Comparison of ENCODE assay signal across 8 cellular contexts in genomic region chr10:21496285-21497176, GRCh38. TPM values are rescaled to one million over a fixed set of nuclear protein-coding genes. Genes with fewer than 3 reads are reported as not detected.
A peak's percentile ranks its signal among the peaks of the same experiment; 100 is the strongest.
DNase-seq lines count a peak whose midpoint lies in the region; ATAC-seq, FAIRE-seq and TF ChIP-seq lines count a peak whose summit lies in the region.

No MANE protein-coding gene starts in this region.

- H3K4me1 Mint-ChIP-seq in activated T-helper 2 cell treated with anti-CD3 and anti-CD28 coated beads, Interferon-gamma antibody, Interleukin-2, Interleukin-4, amounts not matched to agents 10 μg/mL and 5 μg/mL and 100 μg/mL, durations not matched to agents 14 hours and 24 hours and 36 hours (ENCODE audit: low read depth) = peaks cover 17% of the 10 kb centered on the region
- H3K4me1 Mint-ChIP-seq in nephron progenitor cell = peaks cover 47% of the 10 kb centered on the region

- FAIRE-seq in GM18507 (lab: Jason Lieb, UNC) = peak; percentile 82
- peak; percentile 74 for FAIRE-seq in urothelium cell line (lab: Jason Lieb, UNC)

- peak; percentile 41 for ATAC-seq in HG03066 (IDR thresholded peaks at IDR 0.05; ENCODE audit: low read depth, unreplicated experiment)

- H3K9me3 ChIP-seq in NT2/D1 (ENCODE audit: insufficient read depth, low read length) = no peaks in the 10 kb centered on the region

- no peak overlapping the region for H3K27ac Mint-ChIP-seq in activated T-helper 2 cell treated with anti-CD3 and anti-CD28 coated beads, Interferon-gamma antibody, Interleukin-2, Interleukin-4, amounts not matched to agents 10 μg/mL and 5 μg/mL and 100 μg/mL, durations not matched to agents 14 hours and 24 hours and 36 hours
- peak overlapping the region; percentile 90 for H3K27ac Mint-ChIP-seq in nephron progenitor cell

- DNase-seq in AG20443 (ENCODE audit: low spot score) (peak; percentile 60), GM18507 (ENCODE audit: extremely low spot score, insufficient read length, low read depth) (no peak), NT2/D1 (ENCODE audit: low read depth, low spot score) (no peak), fibroblast of the aortic adventitia (ENCODE audit: low read depth) (no peak), nephron progenitor cell (peak; percentile 71), urothelium cell line (ENCODE audit: low spot score) (peak; percentile 68)
- DNase-seq in activated T-helper 2 cell treated with anti-CD3 and anti-CD28 coated beads, Interferon-gamma antibody, Interleukin-2, Interleukin-4, amounts not matched to agents 10 μg/mL and 5 μg/mL and 100 μg/mL, durations not matched to agents 14 hours and 24 hours and 36 hours (ENCODE audit: low spot score) = peak; percentile 43

- H3K4me3 Mint-ChIP-seq in activated T-helper 2 cell treated with anti-CD3 and anti-CD28 coated beads, Interferon-gamma antibody, Interleukin-2, Interleukin-4, amounts not matched to agents 10 μg/mL and 5 μg/mL and 100 μg/mL, durations not matched to agents 14 hours and 24 hours and 36 hours (ENCODE audit: low read depth) = peak overlapping the region; percentile 76
- H3K4me3 Mint-ChIP-seq in nephron progenitor cell = peak overlapping the region; percentile 77

- H3K4me3 ChIP-seq in NT2/D1 (ENCODE audit: insufficient read length, low read depth) (peak overlapping the region; percentile 82), fibroblast of the aortic adventitia (ENCODE audit: low read depth, low read length) (peak overlapping the region; percentile 85)

- peak overlapping the region; percentile 96 for H3K9ac ChIP-seq in NT2/D1 (ENCODE audit: insufficient read length, low read depth)

- H3K9me3 Mint-ChIP-seq in activated T-helper 2 cell treated with anti-CD3 and anti-CD28 coated beads, Interferon-gamma antibody, Interleukin-2, Interleukin-4, amounts not matched to agents 10 μg/mL and 5 μg/mL and 100 μg/mL, durations not matched to agents 14 hours and 24 hours and 36 hours = no peaks in the 10 kb centered on the region
- no peaks in the 10 kb centered on the region for H3K9me3 Mint-ChIP-seq in nephron progenitor cell

- intact Hi-C loops in activated T-helper 2 cell treated with anti-CD3 and anti-CD28 coated beads, Interferon-gamma antibody, Interleukin-2, Interleukin-4, amounts not matched to agents 10 μg/mL and 5 μg/mL and 100 μg/mL, durations not matched to agents 14 hours and 24 hours and 36 hours (cut with micrococcal nuclease) = loop anchor here (1.0 to 10.0 kb wide), 7 partner anchors 21 to 1698 kb away; partner anchors contain the start of genes MLLT10 and PTF1A

- H3K27me3 ChIP-seq in NT2/D1 (ENCODE audit: insufficient read depth, insufficient read length) = peaks cover 41% of the 10 kb centered on the region

- H3K27me3 Mint-ChIP-seq in activated T-helper 2 cell treated with anti-CD3 and anti-CD28 coated beads, Interferon-gamma antibody, Interleukin-2, Interleukin-4, amounts not matched to agents 10 μg/mL and 5 μg/mL and 100 μg/mL, durations not matched to agents 14 hours and 24 hours and 36 hours (ENCODE audit: low read depth) = peaks cover 70% of the 10 kb centered on the region
- peaks cover 37% of the 10 kb centered on the region for H3K27me3 Mint-ChIP-seq in nephron progenitor cell (ENCODE audit: low read depth, poor library complexity)

- H3K4me1 ChIP-seq in NT2/D1 (ENCODE audit: insufficient read depth, insufficient read length) = peaks cover 4% of the 10 kb centered on the region

- TF ChIP-seq CTCF in fibroblast of the aortic adventitia (IDR thresholded peaks at IDR 0.05; ENCODE audit: insufficient read depth, low read length) (peak; percentile 46), nephron progenitor cell (IDR thresholded peaks at IDR 0.05) (no peak)

- no peaks in the 10 kb centered on the region for H3K36me3 Mint-ChIP-seq in activated T-helper 2 cell treated with anti-CD3 and anti-CD28 coated beads, Interferon-gamma antibody, Interleukin-2, Interleukin-4, amounts not matched to agents 10 μg/mL and 5 μg/mL and 100 μg/mL, durations not matched to agents 14 hours and 24 hours and 36 hours (ENCODE audit: low read depth)
- H3K36me3 Mint-ChIP-seq in nephron progenitor cell (ENCODE audit: low read depth) = no peaks in the 10 kb centered on the region

- peaks cover 5% of the 10 kb centered on the region for H3K36me3 ChIP-seq in NT2/D1 (ENCODE audit: insufficient read depth, insufficient read length, low read length)

RNA-seq across cellular contexts. Expression of gene SKIDA1, which starts 29.0 kb away (rescaled TPM):
- total RNA-seq in activated T-helper 2 cell treated with anti-CD3 and anti-CD28 coated beads, Interferon-gamma antibody, Interleukin-2, Interleukin-4, amounts not matched to agents 10 μg/mL and 5 μg/mL and 100 μg/mL, durations not matched to agents 14 hours and 24 hours and 36 hours = 0.11 TPM in 2 replicates
- 0.41 and 0.90 TPM in 2 replicates for total RNA-seq in fibroblast of the aortic adventitia (ENCODE audit: low replicate concordance)

RNA-seq across cellular contexts. Expression of gene MLLT10, which starts 37.5 kb away (rescaled TPM):
- 45.4 and 47.4 TPM in 2 replicates for total RNA-seq in activated T-helper 2 cell treated with anti-CD3 and anti-CD28 coated beads, Interferon-gamma antibody, Interleukin-2, Interleukin-4, amounts not matched to agents 10 μg/mL and 5 μg/mL and 100 μg/mL, durations not matched to agents 14 hours and 24 hours and 36 hours
- total RNA-seq in fibroblast of the aortic adventitia (ENCODE audit: low replicate concordance) = 36.1 and 47.6 TPM in 2 replicates

Comparison
In these comparisons a context has a peak if more than half of its experiments do, and no peak if none do; other contexts are left out.
1. DNase-seq: peak in AG20443 (single experiment), activated T-helper 2 cell treated with anti-CD3 and anti-CD28 coated beads, Interferon-gamma antibody, Interleukin-2, Interleukin-4, amounts not matched to agents 10 μg/mL and 5 μg/mL and 100 μg/mL, durations not matched to agents 14 hours and 24 hours and 36 hours (single experiment), nephron progenitor cell (single experiment) and urothelium cell line (single experiment); none in GM18507 (single experiment), NT2/D1 (single experiment) and fibroblast of the aortic adventitia (single experiment).